In the genomic region with DNA sequence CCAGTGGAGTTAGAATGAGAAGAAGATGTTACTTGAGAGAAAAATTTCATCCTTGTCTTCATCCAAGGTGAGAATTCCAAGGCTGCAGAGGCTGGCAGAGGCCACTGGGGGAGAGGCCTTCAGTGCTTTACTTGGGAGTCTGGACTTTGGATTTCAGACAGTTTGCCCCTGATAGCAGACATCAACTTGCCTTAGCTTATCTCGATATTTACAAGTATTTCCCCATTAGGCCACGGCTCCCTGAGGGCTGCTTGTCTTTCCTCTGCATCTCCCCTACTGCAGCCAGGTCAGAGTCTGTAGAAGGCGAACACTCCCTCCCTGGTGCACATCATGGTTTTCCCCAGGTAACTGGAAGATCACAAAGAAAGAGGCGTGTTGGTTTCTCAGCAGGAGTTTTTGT, we compare ENCODE assay signal across 23 cellular contexts. TPM values are rescaled to one million over a fixed set of nuclear protein-coding genes. Genes with fewer than 3 reads are reported as not detected.
DNase-seq lines count a peak whose midpoint lies in the region; ATAC-seq, FAIRE-seq and TF ChIP-seq lines count a peak whose summit lies in the region.
"Had no signal": no experiment of that assay in that cellular context is flagged by ENCODE, and none has a peak within 500 bp of the region (broad histone marks: within the 10 kb centered on the region; RNA-seq: fewer than 3 reads in every experiment).

No MANE protein-coding gene starts in this region.

- H3K36me3 ChIP-seq in GM23338 (ENCODE audit: insufficient read depth) (no peaks in the 10 kb centered on the region), endodermal cell (ENCODE audit: control insufficient read depth, insufficient read depth, low read length) (no peaks in the 10 kb centered on the region), small intestine (ENCODE audit: control insufficient read depth in 2 of 2, insufficient read depth in 2 of 2, low read length in 2 of 2) (no peaks in the 10 kb centered on the region)
- H3K36me3 ChIP-seq: BE2C had no signal

- no peaks in the 10 kb centered on the region for H3K9me2 ChIP-seq in GM23338 (ENCODE audit: insufficient read depth)

- H3K4me3 ChIP-seq in GM23338, result no peak overlapping the region
- H3K4me3 ChIP-seq in endodermal cell (ENCODE audit: low read length), result no peak overlapping the region
- no peak overlapping the region for H3K4me3 ChIP-seq in small intestine (ENCODE audit: low read depth in 1 of 2, low read length in 2 of 2)

- POLR2A ChIA-PET in activated CD4-positive, alpha-beta T cell treated with anti-CD3 and anti-CD28 coated beads, Interleukin-2, amount 10 ng/mL, durations not matched to agents 7 days and 5 days (lab: Charles Lee), result no interaction called here

- H4K20me1 ChIP-seq in GM23338 (replicated peaks; ENCODE audit: insufficient read depth), result no peaks in the 10 kb centered on the region

- H3K36me3 Mint-ChIP-seq in activated CD4-positive, alpha-beta T cell treated with anti-CD3 and anti-CD28 coated beads, Interleukin-2, amount 10 ng/mL, durations not matched to agents 7 days and 5 days (ENCODE audit: low read depth), result no peaks in the 10 kb centered on the region
- H3K36me3 Mint-ChIP-seq in GM23338 (ENCODE audit: low read depth), result no peaks in the 10 kb centered on the region
- no peaks in the 10 kb centered on the region for H3K36me3 Mint-ChIP-seq in endodermal cell (ENCODE audit: low read depth)
- no peaks in the 10 kb centered on the region for H3K36me3 Mint-ChIP-seq in HFFc6 (ENCODE audit: low read depth)
- H3K36me3 Mint-ChIP-seq: CD4-positive, alpha-beta memory T cell had no signal

- H3K4me2 ChIP-seq in GM23338, result no peak overlapping the region

- H3K9me3 ChIP-seq in endodermal cell (ENCODE audit: control insufficient read depth, low read length), result no peaks in the 10 kb centered on the region
- H3K9me3 ChIP-seq in small intestine (ENCODE audit: control insufficient read depth, low read depth), result no peaks in the 10 kb centered on the region
- H3K9me3 ChIP-seq: BE2C had no signal

- H3K4me1 ChIP-seq in GM23338 (ENCODE audit: insufficient read depth) (peaks cover 3% of the 10 kb centered on the region), endodermal cell (ENCODE audit: control insufficient read depth, insufficient read depth, low read length) (no peaks in the 10 kb centered on the region), small intestine (ENCODE audit: control insufficient read depth in 2 of 2, insufficient read depth in 1 of 2, low read depth in 1 of 2, low read length in 1 of 2) (peaks cover 0 to 3% of the 10 kb centered on the region in 2 donors)
- H3K4me1 ChIP-seq: BE2C had no signal

- no peak overlapping the region for H3K4me3 Mint-ChIP-seq in activated CD4-positive, alpha-beta T cell treated with anti-CD3 and anti-CD28 coated beads, Interleukin-2, amount 10 ng/mL, durations not matched to agents 7 days and 5 days
- H3K4me3 Mint-ChIP-seq in GM23338 (no peak overlapping the region), endodermal cell (no peak overlapping the region), HFFc6 (no peak overlapping the region)
- H3K4me3 Mint-ChIP-seq: CD4-positive, alpha-beta memory T cell had no signal

- peaks cover 7% of the 10 kb centered on the region for H3K27me3 Mint-ChIP-seq in activated CD4-positive, alpha-beta T cell treated with anti-CD3 and anti-CD28 coated beads, Interleukin-2, amount 10 ng/mL, durations not matched to agents 7 days and 5 days
- H3K27me3 Mint-ChIP-seq in GM23338 (ENCODE audit: insufficient read depth, low read depth, poor library complexity), result peaks cover 4% of the 10 kb centered on the region
- peaks cover 1% of the 10 kb centered on the region for H3K27me3 Mint-ChIP-seq in endodermal cell (ENCODE audit: insufficient read depth)
- peaks cover 26% of the 10 kb centered on the region for H3K27me3 Mint-ChIP-seq in HFFc6 (ENCODE audit: insufficient read depth)

- WGBS in endodermal cell (ENCODE audit: insufficient coverage in 1 of 2, insufficient read length in 1 of 2), 2 experiments, result 81 to 85% methylated on average over 4 of the region's 4 CpGs
- 12 to 44% (median 16%) methylated on average over 4 of the region's 4 CpGs for WGBS in small intestine, 3 donors

- peak; percentile 29 for ATAC-seq in GM23338
- ATAC-seq: HepG2 had no signal

- CTCF ChIA-PET in activated CD4-positive, alpha-beta T cell treated with anti-CD3 and anti-CD28 coated beads, Interleukin-2, amount 10 ng/mL, durations not matched to agents 7 days and 5 days (lab: Charles Lee), result interaction anchor here (1.9 kb wide), 1 partner anchor 10 kb away, joined by 8 read pairs; no protein-coding TSS in a partner anchor

- no peaks in the 10 kb centered on the region for H3K27me3 ChIP-seq in GM23338 (ENCODE audit: insufficient read depth)
- H3K27me3 ChIP-seq in endodermal cell (ENCODE audit: control insufficient read depth, insufficient read depth, low read length, poor library complexity, severe bottlenecking), result no peaks in the 10 kb centered on the region
- H3K27me3 ChIP-seq in small intestine (ENCODE audit: control insufficient read depth in 2 of 2, insufficient read depth in 2 of 2, low read length in 2 of 2), result no peaks in the 10 kb centered on the region

- H3K27ac Mint-ChIP-seq in activated CD4-positive, alpha-beta T cell treated with anti-CD3 and anti-CD28 coated beads, Interleukin-2, amount 10 ng/mL, durations not matched to agents 7 days and 5 days, result peak overlapping the region; percentile 36
- H3K27ac Mint-ChIP-seq in GM23338 (no peak overlapping the region), endodermal cell (peak overlapping the region; percentile 20), HFFc6 (no peak overlapping the region)
- H3K27ac Mint-ChIP-seq: CD4-positive, alpha-beta memory T cell had no signal

- H3K27ac ChIP-seq in GM23338 (ENCODE audit: low read depth), result no peak overlapping the region
- H3K27ac ChIP-seq in endodermal cell (ENCODE audit: low read depth, low read length), result no peak overlapping the region
- no peak overlapping the region for H3K27ac ChIP-seq in small intestine (ENCODE audit: low read depth in 1 of 2, low read length in 1 of 2)
- H3K27ac ChIP-seq: C4-2B had no signal

- DNase-seq in activated CD4-positive, alpha-beta T cell treated with anti-CD3 and anti-CD28 coated beads, Interleukin-2, amount 10 ng/mL, durations not matched to agents 7 days and 5 days, result no peak
- DNase-seq in activated CD4-positive, alpha-beta T cell treated with anti-CD3 and anti-CD28 coated beads for 48 hours, result no peak
- DNase-seq in GM23338 (ENCODE audit: low spot score) (peak; percentile 40), endodermal cell (peak; percentile 65), small intestine (peak; percentile 81), A172 (ENCODE audit: low spot score) (no peak), HFFc6 (no peak), kidney glomerular epithelial cell (lab: John Stamatoyannopoulos, UW) (no peak)
- DNase-seq: BE2C; CD4-positive, alpha-beta memory T cell; DMS153; DMS79 treated with DMSO at 0.1 percent for 48 hours; EL; GDM1; HCEC 1CT had no signal

- FAIRE-seq in small intestine (lab: Jason Lieb, UNC), result no peak
- FAIRE-seq: A204.1, D721Med, GM19239, H1, HepG2, HTR-8/SVneo had no signal

- TF ChIP-seq CTCF in GM23338 (conservative IDR thresholded peaks at IDR 0.05; ENCODE audit: low read depth in 2 of 2), result peak in 1 of 2 experiments; percentile 18; a peak in 1 of 4 replicates
- TF ChIP-seq CTCF in endodermal cell (conservative IDR thresholded peaks at IDR 0.05), result peak; percentile 62
- no peak for TF ChIP-seq CTCF in HFFc6 (IDR thresholded peaks at IDR 0.05)

- no peaks in the 10 kb centered on the region for H3K79me2 ChIP-seq in GM23338 (replicated peaks; ENCODE audit: insufficient read depth)

- no peak overlapping the region for H3K9ac ChIP-seq in endodermal cell (ENCODE audit: extremely low read depth, low read length, poor library complexity, severe bottlenecking)

- H2AFZ ChIP-seq in GM23338, result peak overlapping the region; percentile 88

- no peaks in the 10 kb centered on the region for H3F3A ChIP-seq in GM23338 (replicated peaks; ENCODE audit: low read depth)

- no peaks in the 10 kb centered on the region for H3K9me3 Mint-ChIP-seq in activated CD4-positive, alpha-beta T cell treated with anti-CD3 and anti-CD28 coated beads, Interleukin-2, amount 10 ng/mL, durations not matched to agents 7 days and 5 days
- H3K9me3 Mint-ChIP-seq in GM23338 (no peaks in the 10 kb centered on the region), endodermal cell (no peaks in the 10 kb centered on the region), HFFc6 (no peaks in the 10 kb centered on the region)

- no peaks in the 10 kb centered on the region for H3K4me1 Mint-ChIP-seq in activated CD4-positive, alpha-beta T cell treated with anti-CD3 and anti-CD28 coated beads, Interleukin-2, amount 10 ng/mL, durations not matched to agents 7 days and 5 days
- H3K4me1 Mint-ChIP-seq in GM23338 (peaks cover 13% of the 10 kb centered on the region), endodermal cell (peaks cover 29% of the 10 kb centered on the region), HFFc6 (ENCODE audit: low read depth) (no peaks in the 10 kb centered on the region)
- H3K4me1 Mint-ChIP-seq: CD4-positive, alpha-beta memory T cell had no signal

TF ChIP-seq in GM23338, 12 proteins besides CTCF, POLR2A, EP300 and RAD21:
- TF ChIP-seq ZNF114 (CRISPR knock-in tag; IDR thresholded peaks at IDR 0.05), result no peak
- no peak for TF ChIP-seq JUNB (IDR thresholded peaks at IDR 0.05; ENCODE audit: unreplicated experiment)

RNA-seq across cellular contexts. Expression of a gene that starts 29.9 kb away (rescaled TPM):
- total RNA-seq in activated CD4-positive, alpha-beta T cell treated with anti-CD3 and anti-CD28 coated beads, Interleukin-2, amount 10 ng/mL, durations not matched to agents 7 days and 5 days, result not detected
- total RNA-seq in GM23338 (2014; rRNA removed; shearing (Covaris generic)), result not detected in 2 replicates
- polyA plus RNA-seq in GM23338 (2016; fragmentation: Nextera tagmentation; extraction: Ambion mirVana) (not detected in 2 replicates), small intestine (not detected)
- total RNA-seq in endodermal cell, result not detected
- polyA plus RNA-seq in endodermal cell (2013, experiment 1 of 2), result not detected
- polyA plus RNA-seq in endodermal cell (2013, experiment 2 of 2), result not detected
- total RNA-seq in A172 (2014; rRNA removed; shearing (Covaris generic)), result not detected in 2 replicates
- total RNA-seq in HFFc6 (2021; fragmentation: NEBNext Ultra II Directional; extraction: Animal tissue kit (Norgen Biotek cat#: 25700)), result not detected
- total RNA-seq: CD4-positive, alpha-beta memory T cell; H1; HepG2 had no signal
- polyA plus RNA-seq: AG04450; CD4-positive, alpha-beta memory T cell; H1; HepG2 had no signal

RNA-seq across cellular contexts. Expression of a gene that starts 50.4 kb away (rescaled TPM):
- total RNA-seq in activated CD4-positive, alpha-beta T cell treated with anti-CD3 and anti-CD28 coated beads, Interleukin-2, amount 10 ng/mL, durations not matched to agents 7 days and 5 days, result 1,000 to 10,000 TPM; 2,083 to 2,541 TPM
- 2,776 and 2,903 TPM in 2 replicates for total RNA-seq in GM23338 (2014; rRNA removed; shearing (Covaris generic))
- polyA plus RNA-seq in GM23338 (2016; fragmentation: Nextera tagmentation; extraction: Ambion mirVana) (818 and 826 TPM in 2 replicates), small intestine (100 to 1,000 TPM; 389 to 590 (median 518) TPM)
- 1,000 to 10,000 TPM; 1,572 to 1,940 TPM for total RNA-seq in endodermal cell
- polyA plus RNA-seq in endodermal cell (2013, experiment 1 of 2), result 1,263 TPM
- polyA plus RNA-seq in endodermal cell (2013, experiment 2 of 2), result 1,225 TPM
- total RNA-seq in A172 (2014; rRNA removed; shearing (Covaris generic)), result 3,086 and 3,613 TPM in 2 replicates
- total RNA-seq in HFFc6 (2021; fragmentation: NEBNext Ultra II Directional; extraction: Animal tissue kit (Norgen Biotek cat#: 25700)), result 1,000 to 10,000 TPM; 1,520 to 2,256 (median 2,072) TPM

Comparison
In these comparisons a context has a peak if more than half of its experiments do, and no peak if none do; other contexts are left out.
1. DNase-seq: peak in GM23338 (single experiment), endodermal cell (single experiment) and small intestine (single experiment); none in activated CD4-positive, alpha-beta T cell treated with anti-CD3 and anti-CD28 coated beads, Interleukin-2, amount 10 ng/mL, durations not matched to agents 7 days and 5 days (single experiment), activated CD4-positive, alpha-beta T cell treated with anti-CD3 and anti-CD28 coated beads for 48 hours (single experiment), A172 (single experiment), HFFc6 (single experiment) and kidney glomerular epithelial cell (single experiment).
2. H3K27ac Mint-ChIP-seq: peak in activated CD4-positive, alpha-beta T cell treated with anti-CD3 and anti-CD28 coated beads, Interleukin-2, amount 10 ng/mL, durations not matched to agents 7 days and 5 days (single experiment) and endodermal cell (single experiment); none in GM23338 (single experiment) and HFFc6 (single experiment).